ENCODE assay signal across 1 cellular context in genomic region chr22:50396751-50397370, GRCh38.
TF ChIP-seq lines count a peak whose summit lies in the region.

No MANE protein-coding gene starts in this region.

TF ChIP-seq in HepG2, 621 proteins besides CTCF, POLR2A, EP300 and RAD21 (continued from another document and continues in another):
- TF ChIP-seq AFF4 (CRISPR knock-in tag; IDR thresholded peaks at IDR 0.05), result no peak
- TF ChIP-seq ZNF747 (CRISPR knock-in tag; IDR thresholded peaks at IDR 0.05; ENCODE audit: borderline replicate concordance), result no peak
- peak; percentile 44; the same call in 1 of the 2 replicates for TF ChIP-seq KDM1A (CRISPR knock-in tag; IDR thresholded peaks at IDR 0.05)
- TF ChIP-seq ZNF136 (CRISPR knock-in tag; IDR thresholded peaks at IDR 0.05; ENCODE audit: low read depth), result no peak
- no peak for TF ChIP-seq ZNF235 (CRISPR knock-in tag; IDR thresholded peaks at IDR 0.05; ENCODE audit: borderline replicate concordance)
- no peak for TF ChIP-seq STAT5B (CRISPR knock-in tag; IDR thresholded peaks at IDR 0.05)
- no peak for TF ChIP-seq REXO4 (CRISPR knock-in tag; IDR thresholded peaks at IDR 0.05; ENCODE audit: borderline replicate concordance)
- no peak for TF ChIP-seq ZFP36L2 (CRISPR knock-in tag; IDR thresholded peaks at IDR 0.05)
- peak; percentile 78; the same call in 1 of the 2 replicates for TF ChIP-seq NAIF1 (CRISPR knock-in tag; IDR thresholded peaks at IDR 0.05; ENCODE audit: borderline replicate concordance)
- TF ChIP-seq HIC2 (CRISPR knock-in tag; IDR thresholded peaks at IDR 0.05; ENCODE audit: low read depth), result peak; percentile 47; the same call in 1 of the 2 replicates
- no peak for TF ChIP-seq CSRNP1 (CRISPR knock-in tag; IDR thresholded peaks at IDR 0.05)
- no peak for TF ChIP-seq ZNF891 (CRISPR knock-in tag; IDR thresholded peaks at IDR 0.05)
- TF ChIP-seq HMGXB4 (CRISPR knock-in tag; IDR thresholded peaks at IDR 0.05; ENCODE audit: borderline replicate concordance in 1 of 2, low read depth in 1 of 2), result peak in 1 of 2 experiments; percentile 23; a peak in 1 of 4 replicates
- TF ChIP-seq NRL (CRISPR knock-in tag; IDR thresholded peaks at IDR 0.05; ENCODE audit: borderline replicate concordance), result no peak
- no peak for TF ChIP-seq CHD2 (IDR thresholded peaks at IDR 0.05; ENCODE audit: low read depth, low read length)
- no peak for TF ChIP-seq ZNF646 (CRISPR knock-in tag; IDR thresholded peaks at IDR 0.05)
- TF ChIP-seq HNRNPLL (IDR thresholded peaks at IDR 0.05; ENCODE audit: low read depth, low read length, poor library complexity, severe bottlenecking), result no peak
- no peak for TF ChIP-seq ZNF672 (CRISPR knock-in tag; IDR thresholded peaks at IDR 0.05)
- TF ChIP-seq ATF7 (IDR thresholded peaks at IDR 0.05), result no peak
- TF ChIP-seq ATF7 (CRISPR knock-in tag; IDR thresholded peaks at IDR 0.05), result peak; percentile 69; the same call in 1 of the 2 replicates
- peak; percentile 75 for TF ChIP-seq ZNF770 (CRISPR knock-in tag; IDR thresholded peaks at IDR 0.05)
- TF ChIP-seq ZNF275 (CRISPR knock-in tag; IDR thresholded peaks at IDR 0.05; ENCODE audit: borderline replicate concordance), result 0 out of 2 replicates have a peak, but pooled peaks have one; percentile 68
- no peak for TF ChIP-seq ZNF24 (IDR thresholded peaks at IDR 0.05)
- no peak for TF ChIP-seq NFKB2 (CRISPR knock-in tag; IDR thresholded peaks at IDR 0.05; ENCODE audit: borderline replicate concordance)
- TF ChIP-seq AHDC1 (CRISPR knock-in tag; IDR thresholded peaks at IDR 0.05; ENCODE audit: borderline replicate concordance), result peak; percentile 96
- 0 out of 2 replicates have a peak, but pooled peaks have one; percentile 63 for TF ChIP-seq ZNF691 (CRISPR knock-in tag; IDR thresholded peaks at IDR 0.05; ENCODE audit: borderline replicate concordance, low read depth)
